ENCODE assay signal across 8 cellular contexts in genomic region chr6:15464211-15464725, GRCh38.
DNase-seq lines count a peak whose midpoint lies in the region; ATAC-seq and TF ChIP-seq lines count a peak whose summit lies in the region.

No MANE protein-coding gene starts in this region.

- DNase-seq in NCI-H146 (lab: John Stamatoyannopoulos, UW) (peak; percentile 27), fibroblast of mammary gland (ENCODE audit: low read depth) (no peak), COR-L47 (lab: John Stamatoyannopoulos, UW) (no peak)
- peak; percentile 25 for DNase-seq in activated CD8-positive, alpha-beta memory T cell treated with anti-CD3 and anti-CD28 coated beads, Interleukin-2, amount 50 U/mL, for 24 hours (ENCODE audit: extremely low read depth)
- peak; percentile 37 to 53 for DNase-seq in stimulated activated CD4-positive, alpha-beta T cell treated with anti-CD3 and anti-CD28 coated beads, Interleukin-1b, Interleukin-23, amount 100 ng/mL, for 4 hours (ENCODE audit: low read depth in 2 of 2)

- ATAC-seq in HG03159 (IDR thresholded peaks at IDR 0.05; ENCODE audit: unreplicated experiment) (no peak), HG02970 (IDR thresholded peaks at IDR 0.05; ENCODE audit: low FRiP score, unreplicated experiment) (no peak)

- no peak overlapping the region for H3K4me3 ChIP-seq in fibroblast of mammary gland (ENCODE audit: control insufficient read depth, low read depth, low read length)

- peak; percentile 89 for TF ChIP-seq CTCF in GM12872 (IDR thresholded peaks at IDR 0.05; ENCODE audit: insufficient read depth, low read depth, low read length)
- TF ChIP-seq CTCF in fibroblast of mammary gland (conservative IDR thresholded peaks at IDR 0.05; ENCODE audit: control insufficient read depth, insufficient read depth, low read depth, low read length): peak; percentile 64

Comparison
In these comparisons a context has a peak if more than half of its experiments do, and no peak if none do; other contexts are left out.
1. DNase-seq: peak in NCI-H146 (single experiment), activated CD8-positive, alpha-beta memory T cell treated with anti-CD3 and anti-CD28 coated beads, Interleukin-2, amount 50 U/mL, for 24 hours (single experiment) and stimulated activated CD4-positive, alpha-beta T cell treated with anti-CD3 and anti-CD28 coated beads, Interleukin-1b, Interleukin-23, amount 100 ng/mL, for 4 hours (2 of 2); none in fibroblast of mammary gland (single experiment) and COR-L47 (single experiment).